In genomic region chr4:67911638-67912037, GRCh38 we compare ENCODE assay signal across 11 cellular contexts. TPM values are rescaled to one million over a fixed set of nuclear protein-coding genes. Genes with fewer than 3 reads are reported as not detected.
"Had no signal": no experiment of that assay in that cellular context is flagged by ENCODE, and none has a peak within 500 bp of the region (broad histone marks: within the 10 kb centered on the region; RNA-seq: fewer than 3 reads in every experiment).

No MANE protein-coding gene starts in this region.

- FAIRE-seq: HepG2, HTR-8/SVneo had no signal

- H3K9me3 Mint-ChIP-seq: HFFc6, IgD-negative memory B cell had no signal

- H3K27ac Mint-ChIP-seq: HFFc6, IgD-negative memory B cell had no signal

- H3K36me3 Mint-ChIP-seq: IgD-negative memory B cell had no signal

- H3K4me3 ChIP-seq: HAP-1 had no signal

- H3K4me1 ChIP-seq: HAP-1 had no signal

- ATAC-seq: HCT116, HepG2 had no signal

- H3K4me3 Mint-ChIP-seq: HFFc6, IgD-negative memory B cell had no signal

- DNase-seq: GOT3, H7, HFFc6, KBM-7 had no signal

- H3K36me3 ChIP-seq: HAP-1 had no signal

- H3K4me1 Mint-ChIP-seq: IgD-negative memory B cell had no signal

RNA-seq across cellular contexts. Expression of gene TMPRSS11D, which starts 27.8 kb away (rescaled TPM):
- total RNA-seq: H7, HepG2, HFFc6, HT-29 had no signal
- polyA plus RNA-seq: HepG2, IgD-negative memory B cell had no signal

RNA-seq across cellular contexts. Expression of gene TMPRSS11A, which starts 51.7 kb away (rescaled TPM):
- total RNA-seq: H4, HepG2, HFFc6, HT-29 had no signal
- polyA plus RNA-seq: HepG2, IgD-negative memory B cell had no signal
